ENCODE assay signal across 1 cellular context in genomic region chr5:69414885-69415583, GRCh38.
TF ChIP-seq lines count a peak whose summit lies in the region.

A gene with protein sequence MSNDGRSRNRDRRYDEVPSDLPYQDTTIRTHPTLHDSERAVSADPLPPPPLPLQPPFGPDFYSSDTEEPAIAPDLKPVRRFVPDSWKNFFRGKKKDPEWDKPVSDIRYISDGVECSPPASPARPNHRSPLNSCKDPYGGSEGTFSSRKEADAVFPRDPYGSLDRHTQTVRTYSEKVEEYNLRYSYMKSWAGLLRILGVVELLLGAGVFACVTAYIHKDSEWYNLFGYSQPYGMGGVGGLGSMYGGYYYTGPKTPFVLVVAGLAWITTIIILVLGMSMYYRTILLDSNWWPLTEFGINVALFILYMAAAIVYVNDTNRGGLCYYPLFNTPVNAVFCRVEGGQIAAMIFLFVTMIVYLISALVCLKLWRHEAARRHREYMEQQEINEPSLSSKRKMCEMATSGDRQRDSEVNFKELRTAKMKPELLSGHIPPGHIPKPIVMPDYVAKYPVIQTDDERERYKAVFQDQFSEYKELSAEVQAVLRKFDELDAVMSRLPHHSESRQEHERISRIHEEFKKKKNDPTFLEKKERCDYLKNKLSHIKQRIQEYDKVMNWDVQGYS (plus strand): TSS chr5:69415116. CDS start chr5:69419386, 4,270 bp downstream.

TF ChIP-seq in HepG2, 621 proteins besides CTCF, POLR2A, EP300 and RAD21 (continued from another document and continues in another):
- TF ChIP-seq CEBPG (CRISPR knock-in tag; IDR thresholded peaks at IDR 0.05) (0 out of 2 replicates have a peak, but pooled peaks have one; percentile 43), ZNF552 (CRISPR knock-in tag; IDR thresholded peaks at IDR 0.05; ENCODE audit: borderline replicate concordance) (peak; percentile 53; the same call in 1 of the 2 replicates), ZNF230 (CRISPR knock-in tag; IDR thresholded peaks at IDR 0.05) (no peak), XRCC5 (optimal IDR thresholded peaks at IDR 0.05; ENCODE audit: low read length) (peak; percentile 78), ZBTB42 (CRISPR knock-in tag; IDR thresholded peaks at IDR 0.05) (0 out of 2 replicates have a peak, but pooled peaks have one; percentile 44), MED1 (CRISPR knock-in tag; IDR thresholded peaks at IDR 0.05) (peak; percentile 77), ZNF430 (CRISPR knock-in tag; IDR thresholded peaks at IDR 0.05) (peak; percentile 47; the same call in 1 of the 2 replicates), POLR2AphosphoS5 (IDR thresholded peaks at IDR 0.05; ENCODE audit: low read depth, low read length) (no peak), ZNF564 (CRISPR knock-in tag; IDR thresholded peaks at IDR 0.05) (no peak), ZNF839 (CRISPR knock-in tag; IDR thresholded peaks at IDR 0.05; ENCODE audit: borderline replicate concordance) (no peak; the same call in 1 of the 2 replicates), U2AF1 (optimal IDR thresholded peaks at IDR 0.05; ENCODE audit: low read depth, low read length) (peak; percentile 61), ARHGAP35 (CRISPR knock-in tag; IDR thresholded peaks at IDR 0.05; ENCODE audit: borderline replicate concordance) (no peak; the same call in 1 of the 2 replicates), CHD4 (IDR thresholded peaks at IDR 0.05; ENCODE audit: borderline replicate concordance, low read length) (no peak), KLF11 (CRISPR knock-in tag; IDR thresholded peaks at IDR 0.05) (0 out of 2 replicates have a peak, but pooled peaks have one; percentile 6), TCF7 (IDR thresholded peaks at IDR 0.05; ENCODE audit: low read depth) (no peak), ZNF362 (CRISPR knock-in tag; IDR thresholded peaks at IDR 0.05; ENCODE audit: borderline replicate concordance) (no peak), ZNF569 (CRISPR knock-in tag; IDR thresholded peaks at IDR 0.05; ENCODE audit: borderline replicate concordance) (no peak), ZNF761 (CRISPR knock-in tag; conservative IDR thresholded peaks at IDR 0.05) (peak; percentile 70; the same call in 1 of the 2 replicates), ZFY (CRISPR knock-in tag; IDR thresholded peaks at IDR 0.05) (peak; percentile 84), SALL2 (CRISPR knock-in tag; IDR thresholded peaks at IDR 0.05) (no peak), NFRKB (IDR thresholded peaks at IDR 0.05) (no peak), REPIN1 (CRISPR knock-in tag; IDR thresholded peaks at IDR 0.05; ENCODE audit: borderline replicate concordance, low read depth) (peak; percentile 73; the same call in 1 of the 2 replicates), KAT7 (CRISPR knock-in tag; IDR thresholded peaks at IDR 0.05; ENCODE audit: borderline replicate concordance) (no peak), PAF1 (CRISPR knock-in tag; IDR thresholded peaks at IDR 0.05) (no peak), NR3C1 (CRISPR knock-in tag; IDR thresholded peaks at IDR 0.05) (no peak), DPF2 (CRISPR knock-in tag; IDR thresholded peaks at IDR 0.05; ENCODE audit: borderline replicate concordance, low read depth) (no peak), YY1 (IDR thresholded peaks at IDR 0.05; ENCODE audit: insufficient read depth, insufficient replicate concordance, low read depth, low read length) (peak; percentile 68), ZNF3 (CRISPR knock-in tag; IDR thresholded peaks at IDR 0.05) (no peak), SIN3A (IDR thresholded peaks at IDR 0.05; ENCODE audit: borderline replicate concordance, low read depth, low read length) (0 out of 2 replicates have a peak, but pooled peaks have one; percentile 60), AFF4 (CRISPR knock-in tag; IDR thresholded peaks at IDR 0.05) (no peak), KLF15 (CRISPR knock-in tag; IDR thresholded peaks at IDR 0.05; ENCODE audit: borderline replicate concordance) (no peak), ZNF737 (CRISPR knock-in tag; IDR thresholded peaks at IDR 0.05; ENCODE audit: borderline replicate concordance) (no peak), GTF2F1 (IDR thresholded peaks at IDR 0.05; ENCODE audit: low read length) (no peak), ZNF740 (CRISPR knock-in tag; IDR thresholded peaks at IDR 0.05) (no peak; the same call in 1 of the 2 replicates), SMYD3 (CRISPR knock-in tag; IDR thresholded peaks at IDR 0.05) (0 out of 2 replicates have a peak, but pooled peaks have one; percentile 16), NCOA5 (CRISPR knock-in tag; IDR thresholded peaks at IDR 0.05) (no peak), ZBTB8A (CRISPR knock-in tag; IDR thresholded peaks at IDR 0.05; ENCODE audit: borderline replicate concordance, low read depth) (no peak), CREB1 (IDR thresholded peaks at IDR 0.05) (no peak), CREB1 (CRISPR knock-in tag; IDR thresholded peaks at IDR 0.05) (no peak), CHCHD3 (CRISPR knock-in tag; IDR thresholded peaks at IDR 0.05) (no peak), GATA4 (IDR thresholded peaks at IDR 0.05; ENCODE audit: borderline replicate concordance, low read depth) (no peak), IKZF4 (CRISPR knock-in tag; IDR thresholded peaks at IDR 0.05; ENCODE audit: borderline replicate concordance, low read depth, not compliant biosample characterization) (no peak), ATAD3A (CRISPR knock-in tag; IDR thresholded peaks at IDR 0.05) (no peak), ZNF570 (CRISPR knock-in tag; IDR thresholded peaks at IDR 0.05; ENCODE audit: borderline replicate concordance) (no peak)
- TF ChIP-seq, protein P1, sequence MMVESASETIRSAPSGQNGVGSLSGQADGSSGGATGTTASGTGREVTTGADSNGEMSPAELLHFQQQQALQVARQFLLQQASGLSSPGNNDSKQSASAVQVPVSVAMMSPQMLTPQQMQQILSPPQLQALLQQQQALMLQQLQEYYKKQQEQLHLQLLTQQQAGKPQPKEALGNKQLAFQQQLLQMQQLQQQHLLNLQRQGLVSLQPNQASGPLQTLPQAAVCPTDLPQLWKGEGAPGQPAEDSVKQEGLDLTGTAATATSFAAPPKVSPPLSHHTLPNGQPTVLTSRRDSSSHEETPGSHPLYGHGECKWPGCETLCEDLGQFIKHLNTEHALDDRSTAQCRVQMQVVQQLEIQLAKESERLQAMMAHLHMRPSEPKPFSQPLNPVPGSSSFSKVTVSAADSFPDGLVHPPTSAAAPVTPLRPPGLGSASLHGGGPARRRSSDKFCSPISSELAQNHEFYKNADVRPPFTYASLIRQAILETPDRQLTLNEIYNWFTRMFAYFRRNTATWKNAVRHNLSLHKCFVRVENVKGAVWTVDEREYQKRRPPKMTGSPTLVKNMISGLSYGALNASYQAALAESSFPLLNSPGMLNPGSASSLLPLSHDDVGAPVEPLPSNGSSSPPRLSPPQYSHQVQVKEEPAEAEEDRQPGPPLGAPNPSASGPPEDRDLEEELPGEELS (CRISPR knock-in tag; IDR thresholded peaks at IDR 0.05), result peak; percentile 42; the same call in 1 of the 2 replicates
- TF ChIP-seq, protein P2, sequence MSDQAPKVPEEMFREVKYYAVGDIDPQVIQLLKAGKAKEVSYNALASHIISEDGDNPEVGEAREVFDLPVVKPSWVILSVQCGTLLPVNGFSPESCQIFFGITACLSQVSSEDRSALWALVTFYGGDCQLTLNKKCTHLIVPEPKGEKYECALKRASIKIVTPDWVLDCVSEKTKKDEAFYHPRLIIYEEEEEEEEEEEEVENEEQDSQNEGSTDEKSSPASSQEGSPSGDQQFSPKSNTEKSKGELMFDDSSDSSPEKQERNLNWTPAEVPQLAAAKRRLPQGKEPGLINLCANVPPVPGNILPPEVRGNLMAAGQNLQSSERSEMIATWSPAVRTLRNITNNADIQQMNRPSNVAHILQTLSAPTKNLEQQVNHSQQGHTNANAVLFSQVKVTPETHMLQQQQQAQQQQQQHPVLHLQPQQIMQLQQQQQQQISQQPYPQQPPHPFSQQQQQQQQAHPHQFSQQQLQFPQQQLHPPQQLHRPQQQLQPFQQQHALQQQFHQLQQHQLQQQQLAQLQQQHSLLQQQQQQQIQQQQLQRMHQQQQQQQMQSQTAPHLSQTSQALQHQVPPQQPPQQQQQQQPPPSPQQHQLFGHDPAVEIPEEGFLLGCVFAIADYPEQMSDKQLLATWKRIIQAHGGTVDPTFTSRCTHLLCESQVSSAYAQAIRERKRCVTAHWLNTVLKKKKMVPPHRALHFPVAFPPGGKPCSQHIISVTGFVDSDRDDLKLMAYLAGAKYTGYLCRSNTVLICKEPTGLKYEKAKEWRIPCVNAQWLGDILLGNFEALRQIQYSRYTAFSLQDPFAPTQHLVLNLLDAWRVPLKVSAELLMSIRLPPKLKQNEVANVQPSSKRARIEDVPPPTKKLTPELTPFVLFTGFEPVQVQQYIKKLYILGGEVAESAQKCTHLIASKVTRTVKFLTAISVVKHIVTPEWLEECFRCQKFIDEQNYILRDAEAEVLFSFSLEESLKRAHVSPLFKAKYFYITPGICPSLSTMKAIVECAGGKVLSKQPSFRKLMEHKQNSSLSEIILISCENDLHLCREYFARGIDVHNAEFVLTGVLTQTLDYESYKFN (CRISPR knock-in tag; conservative IDR thresholded peaks at IDR 0.05), result 0 out of 2 replicates have a peak, but pooled peaks have one; percentile 18
- TF ChIP-seq, protein P3, sequence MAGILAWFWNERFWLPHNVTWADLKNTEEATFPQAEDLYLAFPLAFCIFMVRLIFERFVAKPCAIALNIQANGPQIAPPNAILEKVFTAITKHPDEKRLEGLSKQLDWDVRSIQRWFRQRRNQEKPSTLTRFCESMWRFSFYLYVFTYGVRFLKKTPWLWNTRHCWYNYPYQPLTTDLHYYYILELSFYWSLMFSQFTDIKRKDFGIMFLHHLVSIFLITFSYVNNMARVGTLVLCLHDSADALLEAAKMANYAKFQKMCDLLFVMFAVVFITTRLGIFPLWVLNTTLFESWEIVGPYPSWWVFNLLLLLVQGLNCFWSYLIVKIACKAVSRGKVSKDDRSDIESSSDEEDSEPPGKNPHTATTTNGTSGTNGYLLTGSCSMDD (CRISPR knock-in tag; IDR thresholded peaks at IDR 0.05), result no peak
- TF ChIP-seq, protein P4, sequence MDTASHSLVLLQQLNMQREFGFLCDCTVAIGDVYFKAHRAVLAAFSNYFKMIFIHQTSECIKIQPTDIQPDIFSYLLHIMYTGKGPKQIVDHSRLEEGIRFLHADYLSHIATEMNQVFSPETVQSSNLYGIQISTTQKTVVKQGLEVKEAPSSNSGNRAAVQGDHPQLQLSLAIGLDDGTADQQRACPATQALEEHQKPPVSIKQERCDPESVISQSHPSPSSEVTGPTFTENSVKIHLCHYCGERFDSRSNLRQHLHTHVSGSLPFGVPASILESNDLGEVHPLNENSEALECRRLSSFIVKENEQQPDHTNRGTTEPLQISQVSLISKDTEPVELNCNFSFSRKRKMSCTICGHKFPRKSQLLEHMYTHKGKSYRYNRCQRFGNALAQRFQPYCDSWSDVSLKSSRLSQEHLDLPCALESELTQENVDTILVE (CRISPR knock-in tag; IDR thresholded peaks at IDR 0.05), result peak; percentile 76
- TF ChIP-seq, protein P5, sequence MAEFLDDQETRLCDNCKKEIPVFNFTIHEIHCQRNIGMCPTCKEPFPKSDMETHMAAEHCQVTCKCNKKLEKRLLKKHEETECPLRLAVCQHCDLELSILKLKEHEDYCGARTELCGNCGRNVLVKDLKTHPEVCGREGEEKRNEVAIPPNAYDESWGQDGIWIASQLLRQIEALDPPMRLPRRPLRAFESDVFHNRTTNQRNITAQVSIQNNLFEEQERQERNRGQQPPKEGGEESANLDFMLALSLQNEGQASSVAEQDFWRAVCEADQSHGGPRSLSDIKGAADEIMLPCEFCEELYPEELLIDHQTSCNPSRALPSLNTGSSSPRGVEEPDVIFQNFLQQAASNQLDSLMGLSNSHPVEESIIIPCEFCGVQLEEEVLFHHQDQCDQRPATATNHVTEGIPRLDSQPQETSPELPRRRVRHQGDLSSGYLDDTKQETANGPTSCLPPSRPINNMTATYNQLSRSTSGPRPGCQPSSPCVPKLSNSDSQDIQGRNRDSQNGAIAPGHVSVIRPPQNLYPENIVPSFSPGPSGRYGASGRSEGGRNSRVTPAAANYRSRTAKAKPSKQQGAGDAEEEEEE (CRISPR knock-in tag; IDR thresholded peaks at IDR 0.05; ENCODE audit: borderline replicate concordance), result no peak
